Comparison of ENCODE assay signal across 8 cellular contexts in the genomic region with DNA sequence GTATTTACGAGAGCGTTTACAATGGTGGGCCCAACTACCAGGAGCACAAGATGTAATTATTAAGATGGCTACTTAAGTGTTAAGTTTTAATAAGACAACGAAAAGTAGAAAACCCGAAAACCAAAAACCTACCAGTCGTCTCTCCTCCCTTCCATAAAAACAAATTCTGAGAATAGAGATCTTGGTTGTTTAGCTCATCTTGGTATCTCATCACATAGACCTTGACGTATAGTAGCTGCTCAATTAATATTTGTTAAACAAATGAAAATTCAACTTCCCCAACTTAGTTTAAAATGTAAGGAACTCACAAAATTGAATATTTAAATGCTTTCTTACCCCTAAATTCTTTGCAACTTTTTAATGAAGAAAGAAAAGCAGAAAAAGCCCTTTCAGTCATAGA. TPM values are rescaled to one million over a fixed set of nuclear protein-coding genes. Genes with fewer than 3 reads are reported as not detected.
A peak's percentile ranks its signal among the peaks of the same experiment; 100 is the strongest.
DNase-seq lines count a peak whose midpoint lies in the region; ATAC-seq, FAIRE-seq and TF ChIP-seq lines count a peak whose summit lies in the region.

No MANE protein-coding gene starts in this region.

- no peaks in the 10 kb centered on the region for H3K9me3 Mint-ChIP-seq in Caco-2 (ENCODE audit: unreplicated experiment)

- peaks cover 7% of the 10 kb centered on the region for H3F3A ChIP-seq in PC-9 (ENCODE audit: insufficient read depth, low read depth)

- intact Hi-C loops in Caco-2 (cut with micrococcal nuclease; ENCODE audit: unreplicated experiment) (loop anchor here (5.0 kb wide), 2 partner anchors 178 to 207 kb away; a partner anchor contains a TSS), PC-9 (cut with micrococcal nuclease; ENCODE audit: unreplicated experiment) (loop anchor here (5.0 to 10.0 kb wide), 2 partner anchors 93 to 209 kb away; a partner anchor contains a TSS), esophagus muscularis mucosa (cut with DNase I) (loop anchor here (5.0 to 10.0 kb wide), 4 partner anchors 178 to 821 kb away; a partner anchor contains a TSS), head of caudate nucleus (cut with DNase I) (loop anchor here (5.0 to 10.0 kb wide), 3 partner anchors 91 to 791 kb away; a partner anchor contains a TSS)

- H3K79me2 ChIP-seq in PC-9 (ENCODE audit: low read depth): peaks cover 23% of the 10 kb centered on the region
- peaks cover 4% of the 10 kb centered on the region for H3K79me2 ChIP-seq in parathyroid adenoma

- BruUV-seq in Caco-2 (replicated peaks; lab: Mats Ljungman, UMichigan): no TSS peak
- no TSS peak for BruUV-seq in PC-9 (replicated peaks; lab: Mats Ljungman, UMichigan)

- no peak for TF ChIP-seq POLR2A in esophagus muscularis mucosa (IDR thresholded peaks at IDR 0.05; ENCODE audit: low read depth)

- H3K4me2 ChIP-seq in PC-9 (peak overlapping the region; percentile 77), parathyroid adenoma (ENCODE audit: low read length) (peak overlapping the region; percentile 83)

- peak overlapping the region; percentile 89 for H3K4me3 Mint-ChIP-seq in Caco-2 (ENCODE audit: unreplicated experiment)

- TF ChIP-seq EP300 in esophagus muscularis mucosa (IDR thresholded peaks at IDR 0.05): no peak

- ATAC-seq in GM19023 (IDR thresholded peaks at IDR 0.05; ENCODE audit: unreplicated experiment): no peak

- peaks cover 34% of the 10 kb centered on the region for H3K36me3 Mint-ChIP-seq in Caco-2 (ENCODE audit: insufficient read depth, unreplicated experiment)

- H2AFZ ChIP-seq in PC-9: peak overlapping the region; percentile 95
- H2AFZ ChIP-seq in parathyroid adenoma: peak overlapping the region; percentile 94

- CTCF ChIA-PET in Caco-2 (lab: Charles Lee) (interaction anchor here (1.3 to 1.6 kb wide), 3 partner anchors 93 to 1078 kb away, joined by 4 to 8 read pairs (median 6); no protein-coding TSS in a partner anchor), PC-9 (lab: Charles Lee) (no interaction called here)

- WGBS in esophagus muscularis mucosa: 49% methylated on average over 6 of the region's 6 CpGs
- 44 to 55% (median 54%) methylated on average over 6 of the region's 6 CpGs for WGBS in small intestine, 3 donors

- no peak for FAIRE-seq in small intestine (lab: Jason Lieb, UNC)

- H3K4me3 ChIP-seq in Caco-2 (ENCODE audit: low read depth, low read length) (peak overlapping the region; percentile 56), PC-9 (peak overlapping the region; percentile 76), esophagus muscularis mucosa (peak overlapping the region; percentile 70 to 89 (median 76)), parathyroid adenoma (ENCODE audit: low read depth, low read length) (peak overlapping the region; percentile 73), small intestine (ENCODE audit: low read depth in 1 of 2, low read length in 2 of 2) (peak overlapping the region in 1 of 2 donors; percentile 4)

- H3K27ac Mint-ChIP-seq in Caco-2 (ENCODE audit: unreplicated experiment): peak overlapping the region; percentile 94

- H3K27me3 Mint-ChIP-seq in Caco-2 (ENCODE audit: insufficient read depth, unreplicated experiment): no peaks in the 10 kb centered on the region

- no peak overlapping the region for H3K9ac ChIP-seq in parathyroid adenoma

- H3K4me1 ChIP-seq in Caco-2 (peaks cover 9% of the 10 kb centered on the region; the same call in 1 of the 2 replicates), PC-9 (replicated peaks; ENCODE audit: insufficient read depth) (peaks cover 11% of the 10 kb centered on the region), esophagus muscularis mucosa (peaks cover 10 to 25% (median 16%) of the 10 kb centered on the region in 4 donors), parathyroid adenoma (no peaks in the 10 kb centered on the region), small intestine (ENCODE audit: control insufficient read depth in 2 of 2, insufficient read depth in 1 of 2, low read depth in 1 of 2, low read length in 1 of 2) (peaks cover 0 to 3% of the 10 kb centered on the region in 2 donors)

- H3K36me3 ChIP-seq in Caco-2 (ENCODE audit: control insufficient read depth, insufficient read depth, low read length) (0 out of 2 replicates have a peak, but pooled peaks cover 4% of the 10 kb centered on the region), PC-9 (ENCODE audit: low read depth) (peaks cover 25% of the 10 kb centered on the region), esophagus muscularis mucosa (peaks cover 21 to 29% (median 25%) of the 10 kb centered on the region in 4 donors), parathyroid adenoma (ENCODE audit: control insufficient read depth, insufficient read depth, low read length) (no peaks in the 10 kb centered on the region), small intestine (ENCODE audit: control insufficient read depth in 2 of 2, insufficient read depth in 2 of 2, low read length in 2 of 2) (peaks cover 6% of the 10 kb centered on the region in 2 donors)

- H3K27ac ChIP-seq in PC-9: peak overlapping the region; percentile 44; the same call in 1 of the 2 replicates
- H3K27ac ChIP-seq in esophagus muscularis mucosa (replicated peaks in 1 of 4): peak overlapping the region; percentile 75 to 85 (median 82)
- no peak overlapping the region for H3K27ac ChIP-seq in parathyroid adenoma
- H3K27ac ChIP-seq in small intestine (ENCODE audit: low read depth in 1 of 2, low read length in 1 of 2): no peak overlapping the region

- no peak for TF ChIP-seq CTCF in Caco-2 (IDR thresholded peaks at IDR 0.05; ENCODE audit: insufficient read depth in 1 of 2, low read depth in 1 of 2, low read length in 1 of 2, severe bottlenecking in 1 of 2, unreplicated experiment in 1 of 2)
- TF ChIP-seq CTCF in PC-9 (conservative IDR thresholded peaks at IDR 0.05): no peak
- TF ChIP-seq CTCF in esophagus muscularis mucosa (IDR thresholded peaks at IDR 0.05): no peak
- no peak for TF ChIP-seq CTCF in parathyroid adenoma (IDR thresholded peaks at IDR 0.05)

- no peak for DNase-seq in Caco-2
- DNase-seq in PC-9: no peak
- no peak for DNase-seq in esophagus muscularis mucosa (ENCODE audit: extremely low spot score)
- no peak for DNase-seq in head of caudate nucleus
- DNase-seq in NCI-H226: no peak
- no peak for DNase-seq in small intestine

- H4K20me1 ChIP-seq in PC-9 (ENCODE audit: insufficient read depth): no peaks in the 10 kb centered on the region; the same call in 1 of the 2 replicates

- no peaks in the 10 kb centered on the region for H3K9me2 ChIP-seq in PC-9 (ENCODE audit: insufficient read depth)

- H3K27me3 ChIP-seq in Caco-2 (replicated peaks; ENCODE audit: control insufficient read depth, insufficient read depth, low read length) (no peaks in the 10 kb centered on the region), PC-9 (ENCODE audit: insufficient read depth, low read depth) (no peaks in the 10 kb centered on the region), esophagus muscularis mucosa (no peaks in the 10 kb centered on the region), parathyroid adenoma (ENCODE audit: control insufficient read depth, insufficient read depth, low read length) (no peaks in the 10 kb centered on the region), small intestine (ENCODE audit: control insufficient read depth in 2 of 2, insufficient read depth in 2 of 2, low read length in 2 of 2) (no peaks in the 10 kb centered on the region)

- H3K9me3 ChIP-seq in Caco-2: no peaks in the 10 kb centered on the region
- no peaks in the 10 kb centered on the region for H3K9me3 ChIP-seq in PC-9 (ENCODE audit: insufficient read depth, low read depth)
- no peaks in the 10 kb centered on the region for H3K9me3 ChIP-seq in esophagus muscularis mucosa
- H3K9me3 ChIP-seq in parathyroid adenoma (ENCODE audit: control insufficient read depth, low read length): no peaks in the 10 kb centered on the region
- no peaks in the 10 kb centered on the region for H3K9me3 ChIP-seq in small intestine (ENCODE audit: control insufficient read depth, low read depth)

- POLR2A ChIA-PET in Caco-2 (lab: Charles Lee): interaction anchor here (1.6 kb wide), 2 partner anchors 93 to 816 kb away, joined by 8 to 23 read pairs; a partner anchor contains a TSS
- POLR2A ChIA-PET in PC-9 (lab: Charles Lee; ENCODE audit: unreplicated experiment): interaction anchor here (0.7 kb wide), 1 partner anchor 145 kb away, joined by 3 read pairs; no protein-coding TSS in a partner anchor

- H3K4me1 Mint-ChIP-seq in Caco-2 (ENCODE audit: low read depth, unreplicated experiment): peaks cover 19% of the 10 kb centered on the region

RNA-seq across cellular contexts. Expression of a gene that starts 0.7 kb away (rescaled TPM):
- total RNA-seq in Caco-2 (2022): 0.95 and 1.2 TPM in 2 replicates
- 0.85 and 1.1 TPM in 2 replicates for total RNA-seq in PC-9 (2021)
- under 1 TPM; under 0.01 to 0.58 (median 0.40) TPM for total RNA-seq in esophagus muscularis mucosa
- polyA plus RNA-seq in small intestine: under 1 TPM in 2 of 3 donors, not detected in 1; 0.27 to 0.54 TPM

RNA-seq across cellular contexts. Expression of a gene that starts 0.8 kb away (rescaled TPM):
- total RNA-seq in Caco-2 (2022) (137 and 144 TPM in 2 replicates), PC-9 (2021) (50.9 and 54.2 TPM in 2 replicates), esophagus muscularis mucosa (10 to 100 TPM; 22.9 to 40.3 (median 27.0) TPM)
- polyA plus RNA-seq in small intestine: 10 to 100 TPM; 44.5 to 78.9 (median 46.2) TPM

RNA-seq across cellular contexts. Expression of a gene that starts 50.9 kb away (rescaled TPM):
- total RNA-seq in Caco-2 (2022): not detected in 2 replicates
- total RNA-seq in PC-9 (2021): not detected in 2 replicates
- not detected for total RNA-seq in esophagus muscularis mucosa
- polyA plus RNA-seq in small intestine: not detected

Comparison
In these comparisons a context has a peak if more than half of its experiments do, and no peak if none do; other contexts are left out.
1. H3K27ac ChIP-seq: peak in PC-9 (single experiment) and esophagus muscularis mucosa (4 of 4); none in parathyroid adenoma (single experiment) and small intestine (0 of 2).